Comparison of ENCODE assay signal across 1 cellular context in the genomic region with DNA sequence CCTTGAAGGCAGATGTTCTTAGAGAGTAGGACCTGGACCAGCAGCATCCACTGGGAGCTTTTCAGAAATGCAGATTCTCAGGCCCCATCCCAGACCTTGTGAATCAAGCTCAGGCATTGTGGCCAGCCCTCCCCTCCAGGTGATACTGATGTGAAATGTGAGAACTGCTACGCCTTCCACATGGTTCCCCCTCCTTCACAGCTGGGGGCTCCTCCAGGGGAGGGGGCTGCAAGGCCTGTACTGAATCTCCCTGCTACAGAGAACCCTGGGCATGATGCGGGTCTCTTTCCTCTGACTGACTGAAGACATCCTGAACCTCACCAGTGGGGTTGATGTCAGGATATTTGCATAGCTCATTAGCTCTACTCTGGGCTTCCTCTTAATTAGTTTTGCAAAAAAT.
TF ChIP-seq lines count a peak whose summit lies in the region.

No MANE protein-coding gene starts in this region.

TF ChIP-seq in SK-N-SH, 30 proteins besides CTCF, POLR2A, EP300 and RAD21:
- no peak for TF ChIP-seq USF2 (IDR thresholded peaks at IDR 0.05; ENCODE audit: borderline replicate concordance, low read depth, low read length)
- TF ChIP-seq IRF3 (IDR thresholded peaks at IDR 0.05; ENCODE audit: low read depth, low read length), result no peak
- no peak for TF ChIP-seq RFX5 (IDR thresholded peaks at IDR 0.05; ENCODE audit: low read length)
- TF ChIP-seq YY1 (IDR thresholded peaks at IDR 0.05; ENCODE audit: low read depth), result no peak
- TF ChIP-seq GATA2 (CRISPR knock-in tag; IDR thresholded peaks at IDR 0.05), result no peak
TF ChIP-seq in SK-N-SH: peak in this region for 0.
